Comparison of ENCODE assay signal across 9 cellular contexts in genomic region chrX:37755073-37755472, GRCh38. TPM values are rescaled to one million over a fixed set of nuclear protein-coding genes. Genes with fewer than 3 reads are reported as not detected.
DNase-seq lines count a peak whose midpoint lies in the region; ATAC-seq and TF ChIP-seq lines count a peak whose summit lies in the region.
"Had no signal": no experiment of that assay in that cellular context is flagged by ENCODE, and none has a peak within 500 bp of the region (broad histone marks: within the 10 kb centered on the region; RNA-seq: fewer than 3 reads in every experiment).

No MANE protein-coding gene starts in this region.

- peak overlapping the region; percentile 90 for H3K27ac ChIP-seq in HL-60 (replicated peaks)
- H3K27ac ChIP-seq in esophagus muscularis mucosa (replicated peaks in 1 of 4): no peak overlapping the region
- H3K27ac ChIP-seq: thoracic aorta had no signal

- H3K4me3 ChIP-seq in HL-60 (replicated peaks; ENCODE audit: insufficient read depth, low read length) (no peak overlapping the region), esophagus muscularis mucosa (no peak overlapping the region)
- H3K4me3 ChIP-seq: thoracic aorta had no signal

- H3K27me3 Mint-ChIP-seq in central memory CD8-positive, alpha-beta T cell: no peaks in the 10 kb centered on the region

- H3K9me3 Mint-ChIP-seq in central memory CD8-positive, alpha-beta T cell: no peaks in the 10 kb centered on the region

- no peak for TF ChIP-seq EP300 in esophagus muscularis mucosa (IDR thresholded peaks at IDR 0.05)

- no peak overlapping the region for H3K27ac Mint-ChIP-seq in central memory CD8-positive, alpha-beta T cell (ENCODE audit: low read depth)

- no peak for TF ChIP-seq POLR2A in esophagus muscularis mucosa (IDR thresholded peaks at IDR 0.05; ENCODE audit: low read depth)

- 57% methylated on average over 1 of the region's 1 CpG for WGBS in esophagus muscularis mucosa

- no peaks in the 10 kb centered on the region for H3K4me1 ChIP-seq in esophagus muscularis mucosa

- peaks cover 3% of the 10 kb centered on the region for H3K36me3 Mint-ChIP-seq in central memory CD8-positive, alpha-beta T cell (ENCODE audit: insufficient read depth)

- peaks cover 0 to 4% (median 0%) of the 10 kb centered on the region in 4 donors for H3K9me3 ChIP-seq in esophagus muscularis mucosa
- H3K9me3 ChIP-seq: thoracic aorta had no signal

- H3K27me3 ChIP-seq in HL-60 (ENCODE audit: insufficient read depth, poor library complexity, severe bottlenecking) (no peaks in the 10 kb centered on the region), esophagus muscularis mucosa (no peaks in the 10 kb centered on the region)

- H3K36me3 ChIP-seq in esophagus muscularis mucosa: no peaks in the 10 kb centered on the region
- H3K36me3 ChIP-seq: thoracic aorta had no signal

- H3K4me3 Mint-ChIP-seq in central memory CD8-positive, alpha-beta T cell: no peak overlapping the region

- intact Hi-C loops in esophagus muscularis mucosa (cut with DNase I): no loop called here

- peaks cover 14% of the 10 kb centered on the region for H3K4me1 Mint-ChIP-seq in central memory CD8-positive, alpha-beta T cell

- DNase-seq in HL-60 (ENCODE audit: low read depth in 1 of 2, low spot score in 1 of 2): peak; percentile 66 to 93
- DNase-seq in central memory CD8-positive, alpha-beta T cell (ENCODE audit: low spot score in 2 of 2): no peak
- DNase-seq in NCI-H2107 (lab: John Stamatoyannopoulos, UW): no peak
- DNase-seq in esophagus muscularis mucosa (ENCODE audit: extremely low spot score): no peak
- no peak for DNase-seq in HuH-7 (ENCODE audit: low spot score)
- DNase-seq in occipital lobe (lab: John Stamatoyannopoulos, UW): no peak

- TF ChIP-seq CTCF in HL-60 (IDR thresholded peaks at IDR 0.05; ENCODE audit: insufficient read depth, low read length) (no peak), esophagus muscularis mucosa (IDR thresholded peaks at IDR 0.05) (no peak)

- ATAC-seq in GM18502 (IDR thresholded peaks at IDR 0.05; ENCODE audit: poor library complexity, unreplicated experiment) (peak; percentile 90), GM21515 (IDR thresholded peaks at IDR 0.05; ENCODE audit: unreplicated experiment) (peak; percentile 93)
- ATAC-seq in central memory CD8-positive, alpha-beta T cell (replicated peaks; ENCODE audit: extremely low read depth, poor library complexity, severe bottlenecking): peak; percentile 91

RNA-seq across cellular contexts. Expression of gene CYBB, which starts 24.8 kb away (rescaled TPM):
- total RNA-seq in esophagus muscularis mucosa (10 to 100 TPM; 11.4 to 24.5 (median 14.0) TPM), occipital lobe (16.4 TPM)

Comparison
In these comparisons a context has a peak if more than half of its experiments do, and no peak if none do; other contexts are left out.
1. DNase-seq: peak in HL-60 (2 of 2); none in central memory CD8-positive, alpha-beta T cell (0 of 2), NCI-H2107 (single experiment), esophagus muscularis mucosa (single experiment), HuH-7 (single experiment) and occipital lobe (single experiment).
2. Peak in every context shown above with its lines, with median percentiles within 50 percentile points of each other: ATAC-seq.